ENCODE assay signal across 1 cellular context in genomic region chrX:15151267-15152196, GRCh38.
TF ChIP-seq lines count a peak whose summit lies in the region.

No MANE protein-coding gene starts in this region.

TF ChIP-seq in GM23338, 12 proteins besides CTCF, POLR2A, EP300 and RAD21 (continued from another document):
- TF ChIP-seq POLR2AphosphoS5 (IDR thresholded peaks at IDR 0.05; ENCODE audit: low read depth) = no peak
TF ChIP-seq in GM23338: peak in this region for 0.
